Comparison of ENCODE assay signal across 36 cellular contexts in genomic region chr5:147979761-147980160, GRCh38.
"Had no signal": no experiment of that assay in that cellular context is flagged by ENCODE, and none has a peak within 500 bp of the region (broad histone marks: within the 10 kb centered on the region; RNA-seq: fewer than 3 reads in every experiment).

No MANE protein-coding gene starts in this region.

- H3K4me3 Mint-ChIP-seq: activated CD4-positive, alpha-beta memory T cell treated with anti-CD3 and anti-CD28 coated beads for 36 hours; activated CD4-positive, alpha-beta T cell treated with anti-CD3 and anti-CD28 coated beads for 36 hours; activated CD4-positive, alpha-beta T cell treated with anti-CD3 and anti-CD28 coated beads, Interleukin-2, amount 10 ng/mL, durations not matched to agents 24 days and 14 days; activated CD8-positive, alpha-beta memory T cell treated with anti-CD3 and anti-CD28 coated beads, Interleukin-2, amount 10 ng/mL, durations not matched to agents 7 days and 5 days; activated CD8-positive, alpha-beta T cell treated with anti-CD3 and anti-CD28 coated beads, Interleukin-2, amount 10 ng/mL, durations not matched to agents 7 days and 5 days; activated naive CD4-positive, alpha-beta T cell treated with anti-CD3 and anti-CD28 coated beads for 36 hours; activated naive CD4-positive, alpha-beta T cell treated with anti-CD3 and anti-CD28 coated beads, Interleukin-2, amount 50 U/mL, for 24 hours; activated naive CD8-positive, alpha-beta T cell treated with anti-CD3 and anti-CD28 coated beads for 36 hours; activated naive CD8-positive, alpha-beta T cell treated with anti-CD3 and anti-CD28 coated beads, Interleukin-2, amount 50 U/mL, for 24 hours; activated T-helper 1 cell treated with anti-CD3 and anti-CD28 coated beads, Interleukin-12 subunit alpha, Interleukin-12 subunit beta, Interleukin-2, Interleukin-4 antibody, amounts not matched to agents 30 ng/mL and 10 ng/mL and 1 ng/mL, durations not matched to agents 14 hours and 24 hours and 36 hours; brain; central memory CD8-positive, alpha-beta T cell; dendritic cell treated with granulocyte-macrophage colony-stimulating factor and Interleukin-4, amounts not matched to agents 40 ng/mL and 50 ng/mL, for 4 days; endodermal cell; T-helper 17 cell; T-helper 2 cell treated with Interferon-gamma antibody and Interleukin-4, amounts not matched to agents 5 μg/mL and 100 μg/mL, for 36 hours had no signal

- H3K4me3 ChIP-seq: adrenal gland, ascending aorta, breast epithelium, coronary artery, dorsolateral prefrontal cortex, gastrocnemius medialis, heart left ventricle had no signal

- H3K36me3 ChIP-seq: adrenal gland, ascending aorta, breast epithelium, gastrocnemius medialis, heart left ventricle had no signal

- H3K27me3 ChIP-seq: adrenal gland, ascending aorta, breast epithelium, dorsolateral prefrontal cortex, foreskin keratinocyte, gastrocnemius medialis, heart left ventricle had no signal

- H3K9me3 ChIP-seq: adrenal gland, breast epithelium, gastrocnemius medialis had no signal

- H3K36me3 Mint-ChIP-seq: activated CD4-positive, alpha-beta memory T cell treated with anti-CD3 and anti-CD28 coated beads for 36 hours; activated CD8-positive, alpha-beta memory T cell treated with anti-CD3 and anti-CD28 coated beads, Interleukin-2, amount 10 ng/mL, durations not matched to agents 7 days and 5 days; activated naive CD4-positive, alpha-beta T cell treated with anti-CD3 and anti-CD28 coated beads, Interleukin-2, amount 50 U/mL, for 24 hours; activated naive CD8-positive, alpha-beta T cell treated with anti-CD3 and anti-CD28 coated beads for 36 hours had no signal

- H3K4me1 Mint-ChIP-seq: activated CD4-positive, alpha-beta T cell treated with anti-CD3 and anti-CD28 coated beads for 36 hours; activated CD4-positive, alpha-beta T cell treated with anti-CD3 and anti-CD28 coated beads, Interleukin-2, amount 10 ng/mL, durations not matched to agents 24 days and 14 days; activated CD8-positive, alpha-beta memory T cell treated with anti-CD3 and anti-CD28 coated beads, Interleukin-2, amount 10 ng/mL, durations not matched to agents 7 days and 5 days; activated naive CD4-positive, alpha-beta T cell treated with anti-CD3 and anti-CD28 coated beads, Interleukin-2, amount 50 U/mL, for 24 hours; activated naive CD8-positive, alpha-beta T cell treated with anti-CD3 and anti-CD28 coated beads for 36 hours; activated naive CD8-positive, alpha-beta T cell treated with anti-CD3 and anti-CD28 coated beads, Interleukin-2, amount 50 U/mL, for 24 hours; brain; central memory CD8-positive, alpha-beta T cell; T-helper 17 cell had no signal

- H3K9me3 Mint-ChIP-seq: activated CD4-positive, alpha-beta memory T cell treated with anti-CD3 and anti-CD28 coated beads for 36 hours; activated CD4-positive, alpha-beta T cell treated with anti-CD3 and anti-CD28 coated beads, Interleukin-2, amount 10 ng/mL, durations not matched to agents 24 days and 14 days; activated naive CD4-positive, alpha-beta T cell treated with anti-CD3 and anti-CD28 coated beads for 36 hours; activated naive CD8-positive, alpha-beta T cell treated with anti-CD3 and anti-CD28 coated beads, Interleukin-2, amount 50 U/mL, for 24 hours; activated T-helper 1 cell treated with anti-CD3 and anti-CD28 coated beads, Interleukin-12 subunit alpha, Interleukin-12 subunit beta, Interleukin-2, Interleukin-4 antibody, amounts not matched to agents 30 ng/mL and 10 ng/mL and 1 ng/mL, durations not matched to agents 14 hours and 24 hours and 36 hours; activated T-helper 2 cell treated with anti-CD3 and anti-CD28 coated beads, Interferon-gamma antibody, Interleukin-2, Interleukin-4, amounts not matched to agents 10 μg/mL and 5 μg/mL and 100 μg/mL, durations not matched to agents 14 hours and 24 hours and 36 hours; dendritic cell treated with granulocyte-macrophage colony-stimulating factor and Interleukin-4, amounts not matched to agents 40 ng/mL and 50 ng/mL, for 4 days; endodermal cell; T-helper 2 cell treated with Interferon-gamma antibody and Interleukin-4, amounts not matched to agents 5 μg/mL and 100 μg/mL, for 36 hours had no signal

- H3K27me3 Mint-ChIP-seq: activated CD4-positive, alpha-beta memory T cell treated with anti-CD3 and anti-CD28 coated beads for 36 hours; activated CD4-positive, alpha-beta T cell treated with anti-CD3 and anti-CD28 coated beads, Interleukin-2, amount 10 ng/mL, durations not matched to agents 24 days and 14 days; activated CD8-positive, alpha-beta memory T cell treated with anti-CD3 and anti-CD28 coated beads, Interleukin-2, amount 10 ng/mL, durations not matched to agents 7 days and 5 days; activated naive CD8-positive, alpha-beta T cell treated with anti-CD3 and anti-CD28 coated beads for 36 hours; activated naive CD8-positive, alpha-beta T cell treated with anti-CD3 and anti-CD28 coated beads, Interleukin-2, amount 50 U/mL, for 24 hours; brain; dendritic cell treated with granulocyte-macrophage colony-stimulating factor and Interleukin-4, amounts not matched to agents 40 ng/mL and 50 ng/mL, for 4 days; T-helper 17 cell had no signal

- H3K4me1 ChIP-seq: adrenal gland, ascending aorta, breast epithelium, gastrocnemius medialis, heart left ventricle had no signal

- H3K27ac ChIP-seq: adrenal gland, ascending aorta, breast epithelium, coronary artery, dorsolateral prefrontal cortex, foreskin keratinocyte, gastrocnemius medialis, heart left ventricle had no signal

- ATAC-seq: activated CD4-positive, alpha-beta T cell treated with anti-CD3 and anti-CD28 coated beads for 36 hours; activated CD8-positive, alpha-beta memory T cell treated with anti-CD3 and anti-CD28 coated beads, Interleukin-2, amount 10 ng/mL, durations not matched to agents 7 days and 5 days; activated CD8-positive, alpha-beta T cell treated with anti-CD3 and anti-CD28 coated beads, Interleukin-2, amount 10 ng/mL, durations not matched to agents 7 days and 5 days; activated naive CD8-positive, alpha-beta T cell treated with anti-CD3 and anti-CD28 coated beads, Interleukin-2, amount 50 U/mL, for 24 hours; foreskin keratinocyte; gastrocnemius medialis; heart left ventricle; T-helper 17 cell had no signal

- DNase-seq: activated CD4-positive, alpha-beta memory T cell treated with anti-CD3 and anti-CD28 coated beads for 36 hours; activated CD4-positive, alpha-beta T cell treated with anti-CD3 and anti-CD28 coated beads for 36 hours; activated CD4-positive, alpha-beta T cell treated with anti-CD3 and anti-CD28 coated beads, Interleukin-2, amount 10 ng/mL, durations not matched to agents 24 days and 14 days; activated CD4-positive, CD25-positive, alpha-beta regulatory T cell; activated CD4-positive, CD25-positive, alpha-beta regulatory T cell treated with anti-CD3 and anti-CD28 coated beads, Interleukin-2, amount 50 U/mL, for 72 hours; activated CD8-positive, alpha-beta memory T cell treated with anti-CD3 and anti-CD28 coated beads, Interleukin-2, amount 10 ng/mL, durations not matched to agents 7 days and 5 days; activated CD8-positive, alpha-beta memory T cell treated with anti-CD3 and anti-CD28 coated beads, Interleukin-2, amount 50 U/mL, for 4 hours; activated CD8-positive, alpha-beta T cell treated with anti-CD3 and anti-CD28 coated beads, Interleukin-2, amount 10 ng/mL, durations not matched to agents 7 days and 5 days; activated effector memory CD4-positive, alpha-beta T cell treated with anti-CD3 and anti-CD28 coated beads, Interleukin-2, amount 50 U/mL, for 16 hours; activated naive CD4-positive, alpha-beta T cell treated with anti-CD3 and anti-CD28 coated beads for 36 hours; activated naive CD8-positive, alpha-beta T cell treated with anti-CD3 and anti-CD28 coated beads for 36 hours; activated naive CD8-positive, alpha-beta T cell treated with anti-CD3 and anti-CD28 coated beads, Interleukin-2, amount 50 U/mL, for 24 hours; activated T-cell treated with anti-CD3 and anti-CD28 coated beads, Interleukin-2, amount 50 U/mL, for 1 hour; activated T-cell treated with anti-CD3 and anti-CD28 coated beads, Interleukin-2, amount 50 U/mL, for 48 hours; adrenal gland; amygdala; dorsolateral prefrontal cortex; effector memory CD4-positive, alpha-beta T cell; endodermal cell; foreskin keratinocyte; gastrocnemius medialis; glutamatergic neuron; heart left ventricle; T-helper 1 cell; T-helper 17 cell; T1000 had no signal

- H3K27ac Mint-ChIP-seq: activated CD4-positive, alpha-beta memory T cell treated with anti-CD3 and anti-CD28 coated beads for 36 hours; activated CD4-positive, alpha-beta T cell treated with anti-CD3 and anti-CD28 coated beads for 36 hours; activated CD4-positive, alpha-beta T cell treated with anti-CD3 and anti-CD28 coated beads, Interleukin-2, amount 10 ng/mL, durations not matched to agents 24 days and 14 days; activated CD8-positive, alpha-beta memory T cell treated with anti-CD3 and anti-CD28 coated beads, Interleukin-2, amount 10 ng/mL, durations not matched to agents 7 days and 5 days; activated CD8-positive, alpha-beta T cell treated with anti-CD3 and anti-CD28 coated beads, Interleukin-2, amount 10 ng/mL, durations not matched to agents 7 days and 5 days; activated naive CD4-positive, alpha-beta T cell treated with anti-CD3 and anti-CD28 coated beads for 36 hours; activated naive CD4-positive, alpha-beta T cell treated with anti-CD3 and anti-CD28 coated beads, Interleukin-2, amount 50 U/mL, for 24 hours; activated naive CD8-positive, alpha-beta T cell treated with anti-CD3 and anti-CD28 coated beads for 36 hours; activated naive CD8-positive, alpha-beta T cell treated with anti-CD3 and anti-CD28 coated beads, Interleukin-2, amount 50 U/mL, for 24 hours; activated T-helper 1 cell treated with anti-CD3 and anti-CD28 coated beads, Interleukin-12 subunit alpha, Interleukin-12 subunit beta, Interleukin-2, Interleukin-4 antibody, amounts not matched to agents 30 ng/mL and 10 ng/mL and 1 ng/mL, durations not matched to agents 14 hours and 24 hours and 36 hours; activated T-helper 2 cell treated with anti-CD3 and anti-CD28 coated beads, Interferon-gamma antibody, Interleukin-2, Interleukin-4, amounts not matched to agents 10 μg/mL and 5 μg/mL and 100 μg/mL, durations not matched to agents 14 hours and 24 hours and 36 hours; brain; dendritic cell treated with granulocyte-macrophage colony-stimulating factor and Interleukin-4, amounts not matched to agents 40 ng/mL and 50 ng/mL, for 4 days; endodermal cell; T-helper 17 cell; T-helper 2 cell treated with Interferon-gamma antibody and Interleukin-4, amounts not matched to agents 5 μg/mL and 100 μg/mL, for 36 hours had no signal
